In the genomic region with DNA sequence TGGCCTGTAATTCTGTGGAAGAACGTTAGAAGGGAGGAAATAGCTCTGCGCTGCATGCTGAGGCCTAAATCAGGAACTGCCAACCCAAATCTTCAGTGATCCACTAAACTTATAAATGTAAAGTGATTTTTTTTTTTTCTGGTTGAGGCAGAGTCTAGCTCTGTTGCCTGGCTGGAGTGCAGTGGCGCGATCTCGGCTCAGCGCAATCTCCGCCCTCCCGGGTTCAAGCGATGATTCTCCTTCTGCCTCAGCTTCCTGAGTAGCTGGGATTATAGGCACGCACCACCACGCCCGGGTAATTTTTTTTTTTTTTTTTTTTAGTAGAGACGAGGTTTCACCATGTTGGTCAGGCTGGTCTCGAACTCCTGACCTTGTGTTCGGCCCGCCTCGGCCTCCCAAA, we compare ENCODE assay signal across 2 cellular contexts.
"Had no signal": no experiment of that assay in that cellular context is flagged by ENCODE, and none has a peak within 500 bp of the region (broad histone marks: within the 10 kb centered on the region; RNA-seq: fewer than 3 reads in every experiment).

No MANE protein-coding gene starts in this region.

- DNase-seq: GDM1, GF-D8 had no signal
